In genomic region chr12:116642683-116643082, GRCh38 we compare ENCODE assay signal across 1 cellular context.
TF ChIP-seq lines count a peak whose summit lies in the region.

No MANE protein-coding gene starts in this region.

TF ChIP-seq in SK-N-SH treated with all-trans-retinoic acid at 6 μM for 48 hours, 23 proteins besides CTCF, POLR2A, EP300 and RAD21 (continued from another document):
- TF ChIP-seq, protein P1, sequence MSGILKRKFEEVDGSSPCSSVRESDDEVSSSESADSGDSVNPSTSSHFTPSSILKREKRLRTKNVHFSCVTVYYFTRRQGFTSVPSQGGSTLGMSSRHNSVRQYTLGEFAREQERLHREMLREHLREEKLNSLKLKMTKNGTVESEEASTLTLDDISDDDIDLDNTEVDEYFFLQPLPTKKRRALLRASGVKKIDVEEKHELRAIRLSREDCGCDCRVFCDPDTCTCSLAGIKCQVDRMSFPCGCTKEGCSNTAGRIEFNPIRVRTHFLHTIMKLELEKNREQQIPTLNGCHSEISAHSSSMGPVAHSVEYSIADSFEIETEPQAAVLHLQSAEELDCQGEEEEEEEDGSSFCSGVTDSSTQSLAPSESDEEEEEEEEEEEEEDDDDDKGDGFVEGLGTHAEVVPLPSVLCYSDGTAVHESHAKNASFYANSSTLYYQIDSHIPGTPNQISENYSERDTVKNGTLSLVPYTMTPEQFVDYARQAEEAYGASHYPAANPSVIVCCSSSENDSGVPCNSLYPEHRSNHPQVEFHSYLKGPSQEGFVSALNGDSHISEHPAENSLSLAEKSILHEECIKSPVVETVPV (CRISPR knock-in tag; IDR thresholded peaks at IDR 0.05) = no peak
- no peak for TF ChIP-seq ZFP30 (CRISPR knock-in tag; IDR thresholded peaks at IDR 0.05)
